25 cellular contexts compared by ENCODE assay signal in genomic region chr10:128885573-128886555, GRCh38.
"Had no signal": no experiment of that assay in that cellular context is flagged by ENCODE, and none has a peak within 500 bp of the region (broad histone marks: within the 10 kb centered on the region; RNA-seq: fewer than 3 reads in every experiment).

No MANE protein-coding gene starts in this region.

- H3K4me1 ChIP-seq: Peyer's patch had no signal

- H3K4me3 Mint-ChIP-seq: activated CD8-positive, alpha-beta memory T cell treated with anti-CD3 and anti-CD28 coated beads, Interleukin-2, amount 10 ng/mL, durations not matched to agents 7 days and 5 days; activated naive CD4-positive, alpha-beta T cell treated with anti-CD3 and anti-CD28 coated beads, Interleukin-2, amount 10 ng/mL, durations not matched to agents 7 days and 5 days; activated naive CD8-positive, alpha-beta T cell treated with anti-CD3 and anti-CD28 coated beads for 36 hours; activated T-helper 17 cell treated with anti-CD3 and anti-CD28 coated beads, Interleukin-2, amount 50 U/mL, for 72 hours; T-helper 1 cell treated with Interleukin-12 subunit alpha and Interleukin-12 subunit beta and Interleukin-4 antibody, amounts not matched to agents 30 μg/mL and 1 μg/mL, for 36 hours; WTC11 had no signal

- H3K27me3 ChIP-seq: brain microvascular endothelial cell, MG63, Peyer's patch had no signal

- H3K27ac ChIP-seq: brain microvascular endothelial cell, Peyer's patch had no signal

- H3K9me3 ChIP-seq: MG63, Peyer's patch had no signal

- H3K27ac Mint-ChIP-seq: activated CD8-positive, alpha-beta memory T cell treated with anti-CD3 and anti-CD28 coated beads, Interleukin-2, amount 10 ng/mL, durations not matched to agents 7 days and 5 days; activated naive CD4-positive, alpha-beta T cell treated with anti-CD3 and anti-CD28 coated beads, Interleukin-2, amount 10 ng/mL, durations not matched to agents 7 days and 5 days; activated naive CD8-positive, alpha-beta T cell treated with anti-CD3 and anti-CD28 coated beads for 36 hours; activated T-helper 17 cell treated with anti-CD3 and anti-CD28 coated beads, Interleukin-2, amount 50 U/mL, for 72 hours; T-helper 1 cell treated with Interleukin-12 subunit alpha and Interleukin-12 subunit beta and Interleukin-4 antibody, amounts not matched to agents 30 μg/mL and 1 μg/mL, for 36 hours; WTC11 had no signal

- H3K36me3 Mint-ChIP-seq: activated CD8-positive, alpha-beta memory T cell treated with anti-CD3 and anti-CD28 coated beads, Interleukin-2, amount 10 ng/mL, durations not matched to agents 7 days and 5 days; activated naive CD4-positive, alpha-beta T cell treated with anti-CD3 and anti-CD28 coated beads, Interleukin-2, amount 10 ng/mL, durations not matched to agents 7 days and 5 days; activated naive CD8-positive, alpha-beta T cell treated with anti-CD3 and anti-CD28 coated beads for 36 hours; WTC11 had no signal

- H3K27me3 Mint-ChIP-seq: activated CD8-positive, alpha-beta memory T cell treated with anti-CD3 and anti-CD28 coated beads, Interleukin-2, amount 10 ng/mL, durations not matched to agents 7 days and 5 days; activated naive CD4-positive, alpha-beta T cell treated with anti-CD3 and anti-CD28 coated beads, Interleukin-2, amount 10 ng/mL, durations not matched to agents 7 days and 5 days; activated naive CD8-positive, alpha-beta T cell treated with anti-CD3 and anti-CD28 coated beads for 36 hours had no signal

- H3K4me1 Mint-ChIP-seq: activated CD8-positive, alpha-beta memory T cell treated with anti-CD3 and anti-CD28 coated beads, Interleukin-2, amount 10 ng/mL, durations not matched to agents 7 days and 5 days; activated naive CD4-positive, alpha-beta T cell treated with anti-CD3 and anti-CD28 coated beads, Interleukin-2, amount 10 ng/mL, durations not matched to agents 7 days and 5 days; activated naive CD8-positive, alpha-beta T cell treated with anti-CD3 and anti-CD28 coated beads for 36 hours; activated T-helper 17 cell treated with anti-CD3 and anti-CD28 coated beads, Interleukin-2, amount 50 U/mL, for 72 hours; WTC11 had no signal

- H3K36me3 ChIP-seq: brain microvascular endothelial cell, MG63, Peyer's patch had no signal

- H3K4me3 ChIP-seq: MG63, Peyer's patch had no signal

- DNase-seq: activated CD4-positive, alpha-beta T cell treated with anti-CD3 and anti-CD28 coated beads for 48 hours; activated CD4-positive, alpha-beta T cell treated with anti-CD3 and anti-CD28 coated beads, Interleukin-2, amount 50 U/mL, for 4 hours; activated CD4-positive, CD25-positive, alpha-beta regulatory T cell treated with anti-CD3 and anti-CD28 coated beads, Interleukin-2, amount 50 U/mL, for 72 hours; activated CD8-positive, alpha-beta memory T cell treated with anti-CD3 and anti-CD28 coated beads, Interleukin-2, amount 10 ng/mL, durations not matched to agents 7 days and 5 days; activated gamma-delta T cell treated with Interleukin-2 at 50 U/mL for 16 hours; activated naive CD4-positive, alpha-beta T cell treated with anti-CD3 and anti-CD28 coated beads, Interleukin-2, amount 10 ng/mL, durations not matched to agents 7 days and 5 days; activated naive CD8-positive, alpha-beta T cell treated with anti-CD3 and anti-CD28 coated beads for 36 hours; activated T-cell treated with anti-CD3 and anti-CD28 coated beads, Interleukin-2, amount 50 U/mL, for 48 hours; brain microvascular endothelial cell; MG63; MV-4-11; NCI-H1092 treated with DMSO at 0.1 percent for 48 hours; NCI-H1417 treated with DMSO at 0.1 percent for 48 hours; NCI-H1694; NCI-H2029; NCI-H2107; NCI-H2171 treated with DMSO at 0.1 percent for 48 hours; NCI-H345; NCI-H510A treated with DMSO at 0.1 percent for 48 hours; NCI-H69; Peyer's patch; SHP77 had no signal

- ATAC-seq: activated CD8-positive, alpha-beta memory T cell treated with anti-CD3 and anti-CD28 coated beads, Interleukin-2, amount 10 ng/mL, durations not matched to agents 7 days and 5 days; activated T-helper 17 cell treated with anti-CD3 and anti-CD28 coated beads, Interleukin-2, amount 50 U/mL, for 72 hours; WTC11 had no signal
